1 cellular context compared by ENCODE assay signal in the genomic region with DNA sequence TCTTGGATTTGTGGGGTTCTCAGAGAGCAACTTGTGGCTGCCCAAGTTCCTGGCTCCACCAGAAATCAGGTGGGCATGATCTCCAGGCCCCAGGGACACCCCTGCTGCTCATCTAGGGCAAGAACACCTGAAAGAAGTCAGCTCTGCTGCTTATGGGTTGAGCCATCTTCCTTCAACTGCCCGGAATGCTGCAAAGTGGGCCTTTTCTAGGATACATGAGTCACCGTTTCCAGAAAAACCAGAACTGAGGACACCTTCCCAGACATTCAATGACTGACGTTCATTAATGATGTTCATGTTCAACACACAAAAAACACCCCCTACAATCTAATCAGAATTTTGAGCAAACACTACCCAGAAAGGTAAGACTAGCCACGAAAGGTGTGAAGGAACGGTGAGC.
TF ChIP-seq lines count a peak whose summit lies in the region.

No MANE protein-coding gene starts in this region.

TF ChIP-seq in WTC11, 78 proteins besides CTCF, POLR2A, EP300 and RAD21 (continued from another document):
- TF ChIP-seq, protein P1, sequence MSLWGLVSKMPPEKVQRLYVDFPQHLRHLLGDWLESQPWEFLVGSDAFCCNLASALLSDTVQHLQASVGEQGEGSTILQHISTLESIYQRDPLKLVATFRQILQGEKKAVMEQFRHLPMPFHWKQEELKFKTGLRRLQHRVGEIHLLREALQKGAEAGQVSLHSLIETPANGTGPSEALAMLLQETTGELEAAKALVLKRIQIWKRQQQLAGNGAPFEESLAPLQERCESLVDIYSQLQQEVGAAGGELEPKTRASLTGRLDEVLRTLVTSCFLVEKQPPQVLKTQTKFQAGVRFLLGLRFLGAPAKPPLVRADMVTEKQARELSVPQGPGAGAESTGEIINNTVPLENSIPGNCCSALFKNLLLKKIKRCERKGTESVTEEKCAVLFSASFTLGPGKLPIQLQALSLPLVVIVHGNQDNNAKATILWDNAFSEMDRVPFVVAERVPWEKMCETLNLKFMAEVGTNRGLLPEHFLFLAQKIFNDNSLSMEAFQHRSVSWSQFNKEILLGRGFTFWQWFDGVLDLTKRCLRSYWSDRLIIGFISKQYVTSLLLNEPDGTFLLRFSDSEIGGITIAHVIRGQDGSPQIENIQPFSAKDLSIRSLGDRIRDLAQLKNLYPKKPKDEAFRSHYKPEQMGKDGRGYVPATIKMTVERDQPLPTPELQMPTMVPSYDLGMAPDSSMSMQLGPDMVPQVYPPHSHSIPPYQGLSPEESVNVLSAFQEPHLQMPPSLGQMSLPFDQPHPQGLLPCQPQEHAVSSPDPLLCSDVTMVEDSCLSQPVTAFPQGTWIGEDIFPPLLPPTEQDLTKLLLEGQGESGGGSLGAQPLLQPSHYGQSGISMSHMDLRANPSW (CRISPR knock-in tag; conservative IDR thresholded peaks at IDR 0.05; ENCODE audit: low read depth), result no peak
- no peak for TF ChIP-seq ZNF416 (CRISPR knock-in tag; IDR thresholded peaks at IDR 0.05)
- TF ChIP-seq GRHL2 (CRISPR knock-in tag; IDR thresholded peaks at IDR 0.05; ENCODE audit: insufficient replicate concordance, severe bottlenecking), result no peak
- TF ChIP-seq, protein P2, sequence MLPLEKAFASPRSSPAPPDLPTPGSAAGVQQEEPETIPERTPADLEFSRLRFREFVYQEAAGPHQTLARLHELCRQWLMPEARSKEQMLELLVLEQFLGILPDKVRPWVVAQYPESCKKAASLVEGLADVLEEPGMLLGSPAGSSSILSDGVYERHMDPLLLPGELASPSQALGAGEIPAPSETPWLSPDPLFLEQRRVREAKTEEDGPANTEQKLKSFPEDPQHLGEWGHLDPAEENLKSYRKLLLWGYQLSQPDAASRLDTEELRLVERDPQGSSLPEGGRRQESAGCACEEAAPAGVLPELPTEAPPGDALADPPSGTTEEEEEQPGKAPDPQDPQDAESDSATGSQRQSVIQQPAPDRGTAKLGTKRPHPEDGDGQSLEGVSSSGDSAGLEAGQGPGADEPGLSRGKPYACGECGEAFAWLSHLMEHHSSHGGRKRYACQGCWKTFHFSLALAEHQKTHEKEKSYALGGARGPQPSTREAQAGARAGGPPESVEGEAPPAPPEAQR (CRISPR knock-in tag; IDR thresholded peaks at IDR 0.05), result no peak
- no peak for TF ChIP-seq RORB (CRISPR knock-in tag; IDR thresholded peaks at IDR 0.05)
- no peak for TF ChIP-seq ZNF121 (CRISPR knock-in tag; IDR thresholded peaks at IDR 0.05)
- no peak for TF ChIP-seq EMX1 (CRISPR knock-in tag; IDR thresholded peaks at IDR 0.05)
